In the genomic region with DNA sequence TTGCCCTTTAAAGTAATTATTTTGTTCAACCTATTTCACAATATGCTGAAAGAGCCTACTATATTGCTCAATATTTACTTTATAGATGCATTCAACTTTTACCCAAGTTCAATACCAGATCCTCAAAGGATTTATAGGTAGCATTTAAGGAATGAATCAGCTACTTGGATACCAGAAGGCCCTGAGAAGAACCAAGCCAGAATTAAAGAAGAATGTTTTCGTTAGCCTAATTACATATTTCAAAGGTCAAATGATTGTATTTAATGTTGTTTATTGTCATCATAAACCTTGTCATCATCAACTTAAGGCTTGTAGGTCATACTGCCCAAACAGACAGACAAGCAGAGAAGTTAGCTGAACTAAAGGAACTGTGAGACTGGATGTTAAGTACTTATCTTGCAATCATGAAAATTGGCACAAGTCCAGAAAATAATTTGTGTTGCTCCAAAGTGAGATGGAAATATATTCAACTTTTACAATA, we compare ENCODE assay signal across 18 cellular contexts.
DNase-seq lines count a peak whose midpoint lies in the region; ATAC-seq and TF ChIP-seq lines count a peak whose summit lies in the region.
"Had no signal": no experiment of that assay in that cellular context is flagged by ENCODE, and none has a peak within 500 bp of the region (broad histone marks: within the 10 kb centered on the region; RNA-seq: fewer than 3 reads in every experiment).

No MANE protein-coding gene starts in this region.

- no peaks in the 10 kb centered on the region for H3K9me3 ChIP-seq in IMR-90 (ENCODE audit: control insufficient read depth, insufficient read depth, low read length)
- H3K9me3 ChIP-seq: pancreas, SJCRH30, thyroid gland had no signal

- no peak for TF ChIP-seq RAD21 in IMR-90 (IDR thresholded peaks at IDR 0.05; ENCODE audit: low read length)

- DNase-seq in EL (peak; percentile 9), IMR-90 (peak; percentile 31), cardiac fibroblast (ENCODE audit: low read depth in 2 of 2) (peak; percentile 29 to 49), left colon (no peak), KBM-7 (no peak), globus pallidus (ENCODE audit: low spot score) (no peak)
- DNase-seq: activated CD4-positive, alpha-beta T cell treated with anti-CD3 and anti-CD28 coated beads for 1 hour; activated gamma-delta T cell treated with Interleukin-2 at 50 U/mL for 16 hours; aorta; C1 segment of cervical spinal cord; left ventricle myocardium superior; NCI-H1436; NCI-H345; pancreas; thyroid gland had no signal

- H2AFZ ChIP-seq in IMR-90 (replicated peaks; ENCODE audit: low read length, poor library complexity) = no peak overlapping the region

- H3K79me1 ChIP-seq in IMR-90 (ENCODE audit: low read depth in 1 of 2, low read length in 2 of 2) = no peaks in the 10 kb centered on the region

- no peak overlapping the region; a peak in 2 of 4 replicates for H4K8ac ChIP-seq in IMR-90 (ENCODE audit: low read depth in 2 of 2, low read length in 2 of 2)

- no peaks in the 10 kb centered on the region for H4K20me1 ChIP-seq in IMR-90 (ENCODE audit: insufficient read depth, low read length)

- WGBS in IMR-90 (ENCODE audit: extremely low coverage in 2 of 2, insufficient read length in 1 of 2), 2 experiments = no CpG with 5 or more reads among the region's 1 CpG

- no peak overlapping the region for H3K4me2 ChIP-seq in IMR-90 (ENCODE audit: low read depth, low read length)
- H3K4me2 ChIP-seq: smooth muscle cell had no signal

- no peaks in the 10 kb centered on the region for H3K36me3 ChIP-seq in IMR-90 (ENCODE audit: control insufficient read depth, insufficient read depth, low read length)
- H3K36me3 ChIP-seq: pancreas, SJCRH30, thyroid gland had no signal

- H3K18ac ChIP-seq in IMR-90 (ENCODE audit: low read depth, low read length) = no peak overlapping the region; the same call in 1 of the 2 replicates

- H3K4me3 ChIP-seq in IMR-90 (ENCODE audit: insufficient read depth, low read depth, low read length) = no peak overlapping the region
- H3K4me3 ChIP-seq in cardiac fibroblast (replicated peaks in 1 of 2; ENCODE audit: low read depth in 2 of 2, low read length in 2 of 2) = no peak overlapping the region
- H3K4me3 ChIP-seq: pancreas, SJCRH30, smooth muscle cell, thyroid gland had no signal

- TF ChIP-seq POLR2A in IMR-90 (IDR thresholded peaks at IDR 0.05; ENCODE audit: low read depth, low read length) = no peak

- H2AK5ac ChIP-seq in IMR-90 (ENCODE audit: low read depth, low read length) = no peak overlapping the region

- BruUV-seq in IMR-90 (replicated peaks; lab: Mats Ljungman, UMichigan) = no TSS peak

- H3K27ac ChIP-seq in IMR-90 (ENCODE audit: insufficient read depth, low read length) = no peak overlapping the region
- H3K27ac ChIP-seq: pancreas, SJCRH30, thyroid gland had no signal

- TF ChIP-seq CTCF in IMR-90 (conservative IDR thresholded peaks at IDR 0.05; ENCODE audit: low read depth, low read length) (no peak), cardiac fibroblast (IDR thresholded peaks at IDR 0.05; ENCODE audit: low read depth, low read length) (no peak)

- no peaks in the 10 kb centered on the region for H3K27me3 ChIP-seq in IMR-90 (ENCODE audit: control insufficient read depth, insufficient read depth, low read length)
- H3K27me3 ChIP-seq: pancreas, SJCRH30, thyroid gland had no signal

- dilution Hi-C loops in IMR-90 (cut with HindIII; ENCODE audit: low sequenced_read_pairs, unreplicated experiment) = no loop called here

- POLR2A ChIA-PET in IMR-90 (lab: Charles Lee; ENCODE audit: unreplicated experiment) = no interaction called here

- H2BK15ac ChIP-seq in IMR-90 (ENCODE audit: low read depth, low read length) = no peak overlapping the region

- no peak overlapping the region for H3K14ac ChIP-seq in IMR-90 (replicated peaks; ENCODE audit: low read depth, low read length)

- H2BK120ac ChIP-seq in IMR-90 (ENCODE audit: low read depth, low read length) = no peak overlapping the region

- H3K56ac ChIP-seq in IMR-90 (ENCODE audit: extremely low read depth, insufficient read depth, low read length) = no peak overlapping the region

- CTCF ChIA-PET in IMR-90 (lab: Yijun Ruan, JAX) = no interaction called here

- intact Hi-C loops in IMR-90 (cut with micrococcal nuclease) (no loop called here), left colon (cut with DNase I, micrococcal nuclease) (no loop called here)

- H2BK20ac ChIP-seq in IMR-90 (ENCODE audit: low read depth, low read length) = 0 out of 2 replicates have a peak overlapping the region, but pooled peaks have one; percentile 18

- H3K23ac ChIP-seq in IMR-90 (ENCODE audit: low read depth, low read length) = no peak overlapping the region

- H3K9me1 ChIP-seq in IMR-90 (ENCODE audit: insufficient read depth, low read length) = 0 out of 2 replicates have a peak, but pooled peaks cover 4% of the 10 kb centered on the region

- ATAC-seq in IMR-90 (ENCODE audit: low read depth) (no peak), left colon (peak; percentile 80), HG03571 (IDR thresholded peaks at IDR 0.05; ENCODE audit: unreplicated experiment) (no peak)
- ATAC-seq: left ventricle myocardium superior, pancreas had no signal

- peak overlapping the region; percentile 58 for H2BK5ac ChIP-seq in IMR-90 (ENCODE audit: low read depth, low read length, poor library complexity, severe bottlenecking)

- H3K4ac ChIP-seq in IMR-90 (ENCODE audit: low read depth, low read length) = no peak overlapping the region

- in situ Hi-C loops in IMR-90 (cut with MboI; ENCODE audit: low sequenced_read_pairs) = no loop called here
- in situ Hi-C loops in KBM-7 (cut with MboI; ENCODE audit: low pct_unique_long_range_greater_than_20kb, low sequenced_read_pairs) = no loop called here

- no peak overlapping the region for H2AK9ac ChIP-seq in IMR-90 (replicated peaks; ENCODE audit: low read depth, low read length, poor library complexity)

- no peak overlapping the region for H4K91ac ChIP-seq in IMR-90 (ENCODE audit: insufficient read depth, low read depth, low read length)

- H3K9ac ChIP-seq in IMR-90 (ENCODE audit: low read depth, low read length) = no peak overlapping the region

- H4K5ac ChIP-seq in IMR-90 (ENCODE audit: low read depth, low read length) = no peak overlapping the region

- H3K4me1 ChIP-seq in IMR-90 (ENCODE audit: control insufficient read depth, insufficient read depth, low read length) = peaks cover 5% of the 10 kb centered on the region
- H3K4me1 ChIP-seq: pancreas had no signal

TF ChIP-seq in IMR-90, 13 proteins besides CTCF, POLR2A, EP300 and RAD21:
- no peak for TF ChIP-seq MAFK (IDR thresholded peaks at IDR 0.05; ENCODE audit: low read depth, low read length)
- TF ChIP-seq CEBPB (IDR thresholded peaks at IDR 0.05; ENCODE audit: low read depth, low read length) = peak; percentile 86

Comparison
In these comparisons a context has a peak if more than half of its experiments do, and no peak if none do; other contexts are left out.
1. DNase-seq: peak in EL (single experiment), IMR-90 (single experiment) and cardiac fibroblast (2 of 2); none in left colon (0 of 2), KBM-7 (single experiment) and globus pallidus (single experiment).